8 cellular contexts compared by ENCODE assay signal in the genomic region with DNA sequence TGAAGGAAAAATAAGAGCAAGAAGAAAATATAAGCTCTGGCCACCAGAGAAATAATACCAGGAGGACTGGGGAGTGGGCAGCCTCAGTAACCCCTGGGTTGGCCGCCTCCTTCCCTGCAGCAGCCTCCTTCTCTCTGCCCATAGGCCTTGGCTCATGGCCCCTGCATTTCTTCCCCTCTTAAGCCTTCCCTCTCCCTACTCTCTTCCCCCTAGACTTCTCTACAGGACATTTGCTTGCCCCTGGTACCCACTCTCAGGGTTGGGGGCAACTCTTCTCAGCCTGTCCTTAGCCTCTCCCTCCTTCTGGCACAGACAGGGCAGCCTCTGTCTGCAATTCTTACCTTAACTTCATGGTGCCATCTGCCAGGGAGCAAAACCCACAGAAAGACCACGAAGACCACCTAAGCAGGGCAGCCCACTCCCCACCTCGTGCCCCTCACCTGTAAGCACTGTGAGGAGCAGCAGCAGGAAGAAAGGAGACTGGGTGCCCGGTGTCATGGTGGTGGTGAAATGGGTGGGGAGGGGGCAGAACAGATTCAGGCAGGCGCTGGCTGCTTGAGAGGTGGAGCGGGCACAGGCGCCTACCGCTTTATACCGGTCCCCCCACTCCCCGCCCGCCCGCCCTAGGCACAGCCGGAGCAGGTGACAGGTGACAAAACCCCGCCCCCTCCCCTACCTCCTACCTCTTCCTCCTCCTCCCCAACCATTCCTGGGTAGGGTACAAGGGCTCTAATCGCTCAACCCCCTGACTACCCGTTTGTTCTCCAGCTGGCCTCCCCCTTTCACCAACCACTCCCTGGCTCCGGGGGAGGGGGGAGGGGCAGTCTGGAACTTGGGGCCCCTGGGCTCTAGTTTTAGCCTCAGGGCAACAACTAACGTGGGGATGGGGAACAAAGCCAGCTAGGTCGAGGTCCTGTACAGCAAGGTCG. TPM values are rescaled to one million over a fixed set of nuclear protein-coding genes. Genes with fewer than 3 reads are reported as not detected.
DNase-seq lines count a peak whose midpoint lies in the region; ATAC-seq and TF ChIP-seq lines count a peak whose summit lies in the region.

No MANE protein-coding gene starts in this region.

- H3K27me3 ChIP-seq in BJ (ENCODE audit: control insufficient read depth, insufficient read depth, low read length) (no peaks in the 10 kb centered on the region), KMS-11 (ENCODE audit: insufficient read depth, low read depth) (0 out of 2 replicates have a peak, but pooled peaks cover 4% of the 10 kb centered on the region), WERI-Rb-1 (ENCODE audit: insufficient read depth, low read depth, severe bottlenecking) (no peaks in the 10 kb centered on the region)

- H2AFZ ChIP-seq in KMS-11 (ENCODE audit: low read depth): peak overlapping the region; percentile 93

- H3K36me3 ChIP-seq in BJ (ENCODE audit: control insufficient read depth, insufficient read depth, low read length) (peaks cover 5% of the 10 kb centered on the region), KMS-11 (ENCODE audit: insufficient read depth) (no peaks in the 10 kb centered on the region), WERI-Rb-1 (peaks cover 24% of the 10 kb centered on the region)

- ATAC-seq in omental fat pad (ENCODE audit: low FRiP score) (peak; percentile 8), HG02870 (IDR thresholded peaks at IDR 0.05; ENCODE audit: unreplicated experiment) (no peak), GM21360 (IDR thresholded peaks at IDR 0.05; ENCODE audit: unreplicated experiment) (no peak), HG03378 (IDR thresholded peaks at IDR 0.05; ENCODE audit: unreplicated experiment) (no peak)

- H3K9ac ChIP-seq in KMS-11: peak overlapping the region; percentile 89

- no peaks in the 10 kb centered on the region for H3K79me2 ChIP-seq in KMS-11 (ENCODE audit: insufficient read depth, low read depth)

- no peaks in the 10 kb centered on the region for H4K20me1 ChIP-seq in KMS-11 (ENCODE audit: insufficient read depth)

- H3K4me3 ChIP-seq in BJ (ENCODE audit: low read depth, low read length) (peak overlapping the region; percentile 64), KMS-11 (IDR thresholded peaks at IDR 0.05; ENCODE audit: insufficient read depth, low read depth, low read length) (peak overlapping the region; percentile 98), WERI-Rb-1 (ENCODE audit: low read depth, low read length) (peak overlapping the region; percentile 40), fibroblast of mammary gland (ENCODE audit: control insufficient read depth, low read depth, low read length) (peak overlapping the region; percentile 62)

- POLR2A ChIA-PET in BJ (lab: Charles Lee): no interaction called here

- peak overlapping the region; percentile 95 for H3K4me2 ChIP-seq in KMS-11

- no peak for TF ChIP-seq CTCF in BJ (IDR thresholded peaks at IDR 0.05; ENCODE audit: insufficient read depth, low read depth, low read length)
- TF ChIP-seq CTCF in KMS-11 (conservative IDR thresholded peaks at IDR 0.05; ENCODE audit: low read depth, low read length): no peak
- TF ChIP-seq CTCF in WERI-Rb-1 (IDR thresholded peaks at IDR 0.05; ENCODE audit: low read depth, low read length): no peak
- no peak for TF ChIP-seq CTCF in fibroblast of mammary gland (conservative IDR thresholded peaks at IDR 0.05; ENCODE audit: control insufficient read depth, insufficient read depth, low read depth, low read length)
- no peak for TF ChIP-seq CTCF in omental fat pad (IDR thresholded peaks at IDR 0.05)

- no peaks in the 10 kb centered on the region for H3K9me3 ChIP-seq in WERI-Rb-1 (ENCODE audit: severe bottlenecking)

- peaks cover 26% of the 10 kb centered on the region for H3K4me1 ChIP-seq in KMS-11 (ENCODE audit: low read depth, poor library complexity, severe bottlenecking)

- CTCF ChIA-PET in BJ (lab: Yijun Ruan, JAX): interaction anchor here (0.7 to 7.5 kb wide), 11 partner anchors 9 to 865 kb away, joined by 3 to 147 read pairs (median 6); a partner anchor contains a TSS

- DNase-seq in BJ (ENCODE audit: low read depth) (no peak), WERI-Rb-1 (peak; percentile 66), fibroblast of mammary gland (ENCODE audit: low read depth) (no peak), omental fat pad (ENCODE audit: low spot score) (no peak)

- H3K27ac ChIP-seq in KMS-11: peak overlapping the region; percentile 82
- H3K27ac ChIP-seq in WERI-Rb-1: peak overlapping the region; percentile 88

RNA-seq across cellular contexts. Expression of a gene that starts 15.1 kb away (rescaled TPM):
- 48.0 and 61.4 TPM in 2 replicates for polyA plus RNA-seq in BJ (2011; rRNA removed)
- polyA minus RNA-seq in BJ (2011; rRNA and poly(A)+ RNA removed): 30.9 and 40.7 TPM in 2 replicates
- 10 to 100 TPM; 11.3 to 32.2 (median 25.0) TPM for total RNA-seq in omental fat pad

RNA-seq across cellular contexts. Expression of a gene that starts 15.9 kb away (rescaled TPM):
- polyA plus RNA-seq in BJ (2011; rRNA removed): 56.5 and 72.7 TPM in 2 replicates
- polyA minus RNA-seq in BJ (2011; rRNA and poly(A)+ RNA removed): 32.6 and 60.6 TPM in 2 replicates
- total RNA-seq in omental fat pad: 10 to 100 TPM; 38.3 to 52.0 (median 40.8) TPM

RNA-seq across cellular contexts. Expression of a gene that starts 19.0 kb away (rescaled TPM):
- polyA plus RNA-seq in BJ (2011; rRNA removed): 3.5 and 5.4 TPM in 2 replicates
- 5.8 and 7.3 TPM in 2 replicates for polyA minus RNA-seq in BJ (2011; rRNA and poly(A)+ RNA removed)
- total RNA-seq in omental fat pad: 1 to 10 TPM in 3 of 4 donors, under 1 TPM in 1; 0.36 to 1.4 (median 1.1) TPM

RNA-seq across cellular contexts. Expression of a gene that starts 19.5 kb away (rescaled TPM):
- polyA plus RNA-seq in BJ (2011; rRNA removed): 211 and 225 TPM in 2 replicates
- 235 and 300 TPM in 2 replicates for polyA minus RNA-seq in BJ (2011; rRNA and poly(A)+ RNA removed)
- 100 to 1,000 TPM in 2 of 4 donors, 10 to 100 TPM in 2; 77.9 to 171 (median 99.7) TPM for total RNA-seq in omental fat pad

RNA-seq across cellular contexts. Expression of a gene that starts 52.3 kb away (rescaled TPM):
- 28.0 and 34.1 TPM in 2 replicates for polyA plus RNA-seq in BJ (2011; rRNA removed)
- 8.4 and 11.8 TPM in 2 replicates for polyA minus RNA-seq in BJ (2011; rRNA and poly(A)+ RNA removed)
- total RNA-seq in omental fat pad: 10 to 100 TPM; 32.5 to 70.8 (median 58.5) TPM

Comparison
In these comparisons a context has a peak if more than half of its experiments do, and no peak if none do; other contexts are left out.
1. H3K4me3 ChIP-seq: peak in every context shown above with its lines; median percentile 98 in KMS-11; 64 in BJ; 62 in fibroblast of mammary gland; 40 in WERI-Rb-1.